Comparison of ENCODE assay signal across 12 cellular contexts in genomic region chr2:20156826-20157605, GRCh38.
DNase-seq lines count a peak whose midpoint lies in the region; ATAC-seq and TF ChIP-seq lines count a peak whose summit lies in the region.
"Had no signal": no experiment of that assay in that cellular context is flagged by ENCODE, and none has a peak within 500 bp of the region (broad histone marks: within the 10 kb centered on the region; RNA-seq: fewer than 3 reads in every experiment).

No MANE protein-coding gene starts in this region.

- peak overlapping the region; percentile 75 for H3K9ac ChIP-seq in Karpas-422 (ENCODE audit: low read length)

- no peak overlapping the region for H2AFZ ChIP-seq in Karpas-422 (ENCODE audit: low read length)

- intact Hi-C loops in A673 (cut with micrococcal nuclease; ENCODE audit: unreplicated experiment), result no loop called here

- no peaks in the 10 kb centered on the region for H3K9me2 ChIP-seq in Karpas-422 (replicated peaks; ENCODE audit: insufficient read depth, low read length)

- CTCF ChIA-PET in A673 (lab: Charles Lee), result no interaction called here

- H4K20me1 ChIP-seq in Karpas-422 (ENCODE audit: insufficient read depth, low read depth, low read length), result no peaks in the 10 kb centered on the region

- H3K9me3 ChIP-seq in Karpas-422 (ENCODE audit: low read length) (no peaks in the 10 kb centered on the region), Peyer's patch (no peaks in the 10 kb centered on the region), A673 (ENCODE audit: low read depth, low read length, poor library complexity, severe bottlenecking) (no peaks in the 10 kb centered on the region)
- H3K9me3 ChIP-seq: lower lobe of right lung had no signal

- H3K4me1 ChIP-seq in Karpas-422 (ENCODE audit: low read length) (peaks cover 80% of the 10 kb centered on the region), Peyer's patch (no peaks in the 10 kb centered on the region), A673 (ENCODE audit: insufficient read depth, low read length, poor library complexity, severe bottlenecking) (no peaks in the 10 kb centered on the region)
- H3K4me1 ChIP-seq: lower lobe of right lung had no signal

- POLR2A ChIA-PET in A673 (lab: Charles Lee; ENCODE audit: low non-redundant PET), result no interaction called here

- TF ChIP-seq POLR2A in Peyer's patch (IDR thresholded peaks at IDR 0.05), result no peak

- H3K4me2 ChIP-seq in Karpas-422 (ENCODE audit: low read depth, low read length, poor library complexity, severe bottlenecking), result peak overlapping the region; percentile 93

- TF ChIP-seq CTCF in Peyer's patch (IDR thresholded peaks at IDR 0.05), result no peak
- no peak for TF ChIP-seq CTCF in A673 (conservative IDR thresholded peaks at IDR 0.05; ENCODE audit: low read depth, low read length)

- no TSS peak for BruUV-seq in A673 (replicated peaks; lab: Mats Ljungman, UMichigan)

- H3K27me3 ChIP-seq in Karpas-422 (ENCODE audit: low read length), result no peaks in the 10 kb centered on the region
- H3K27me3 ChIP-seq in Peyer's patch, result no peaks in the 10 kb centered on the region
- H3K27me3 ChIP-seq in A673 (replicated peaks; ENCODE audit: insufficient read depth, low read depth, low read length, poor library complexity), result peaks cover 17% of the 10 kb centered on the region

- peaks cover 41% of the 10 kb centered on the region for H3K79me2 ChIP-seq in Karpas-422 (ENCODE audit: low read length)

- ATAC-seq in GM19455 (IDR thresholded peaks at IDR 0.05; ENCODE audit: unreplicated experiment), result peak; percentile 55
- ATAC-seq: lower lobe of right lung; stimulated activated naive B cell treated with anti-CD40 and anti-IgM and Interleukin-4, amounts not matched to agents 10 μg/mL and 1 μg/mL and 100 μg/mL, for 72 hours had no signal

- H3K36me3 ChIP-seq in Karpas-422 (ENCODE audit: insufficient read depth, low read length), result peaks cover 16% of the 10 kb centered on the region
- no peaks in the 10 kb centered on the region for H3K36me3 ChIP-seq in Peyer's patch
- no peaks in the 10 kb centered on the region for H3K36me3 ChIP-seq in A673 (ENCODE audit: insufficient read depth, low read length, poor library complexity, severe bottlenecking)
- H3K36me3 ChIP-seq: lower lobe of right lung had no signal

- H3K4me3 ChIP-seq in Karpas-422 (ENCODE audit: low read length) (peak overlapping the region; percentile 68), Peyer's patch (no peak overlapping the region), A673 (ENCODE audit: low read depth, low read length, poor library complexity, severe bottlenecking) (no peak overlapping the region)
- H3K4me3 ChIP-seq: lower lobe of right lung had no signal

- DNase-seq in Karpas-422 (peak; percentile 87), Peyer's patch (peak in 2 of 3 donors; percentile 66 to 67), myocyte (ENCODE audit: low read depth) (peak; percentile 30), NCI-H187 treated with DMSO at 0.1 percent for 48 hours (lab: John Stamatoyannopoulos, UW) (no peak), A673 (ENCODE audit: low spot score) (no peak), cerebellum (ENCODE audit: low spot score) (no peak)
- DNase-seq in activated CD8-positive, alpha-beta memory T cell treated with anti-CD3 and anti-CD28 coated beads for 24 hours, result no peak
- DNase-seq: CD4-positive, alpha-beta memory T cell; KG1; lower lobe of right lung; stimulated activated naive B cell treated with anti-CD40 and anti-IgM and Interleukin-4, amounts not matched to agents 10 μg/mL and 1 μg/mL and 100 μg/mL, for 72 hours had no signal

- peak overlapping the region; percentile 100 for H3K27ac ChIP-seq in Karpas-422 (ENCODE audit: low read length)
- peak overlapping the region in 3 of 4 donors; percentile 62 to 86 (median 84) for H3K27ac ChIP-seq in Peyer's patch
- no peak overlapping the region for H3K27ac ChIP-seq in A673 (ENCODE audit: low read depth, low read length, poor library complexity, severe bottlenecking)
- H3K27ac ChIP-seq: lower lobe of right lung had no signal

Comparison
In these comparisons a context has a peak if more than half of its experiments do, and no peak if none do; other contexts are left out.
1. DNase-seq: peak in Karpas-422 (single experiment), Peyer's patch (2 of 3) and myocyte (single experiment); none in NCI-H187 treated with DMSO at 0.1 percent for 48 hours (single experiment), activated CD8-positive, alpha-beta memory T cell treated with anti-CD3 and anti-CD28 coated beads for 24 hours (single experiment), A673 (single experiment) and cerebellum (single experiment).